Comparison of ENCODE assay signal across 8 cellular contexts in the genomic region with DNA sequence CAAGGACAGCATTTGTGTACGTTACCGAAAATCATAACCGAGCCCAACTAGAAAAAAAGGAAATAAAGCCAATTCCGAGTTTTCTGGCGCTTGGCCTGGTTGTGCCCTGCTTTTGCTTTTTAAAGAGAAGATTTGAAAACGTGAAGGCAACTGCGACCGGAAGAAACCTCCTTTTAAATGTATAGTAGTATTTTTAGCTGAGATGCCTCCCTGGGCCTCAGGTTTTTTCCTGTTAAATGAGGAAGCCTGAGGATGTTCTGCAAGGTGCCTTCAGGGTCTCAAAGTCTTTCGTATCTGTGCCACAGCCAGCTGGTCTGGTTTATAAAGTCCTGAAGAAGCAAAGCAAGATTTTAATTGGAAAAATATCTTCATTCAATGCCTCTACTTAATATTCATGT. TPM values are rescaled to one million over a fixed set of nuclear protein-coding genes. Genes with fewer than 3 reads are reported as not detected.
DNase-seq lines count a peak whose midpoint lies in the region; ATAC-seq and TF ChIP-seq lines count a peak whose summit lies in the region.

No MANE protein-coding gene starts in this region.

- H3K27ac Mint-ChIP-seq in chondrocyte (ENCODE audit: unreplicated experiment) (peak overlapping the region; percentile 97), naive B cell (peak overlapping the region; percentile 92 to 99 (median 97))

- H3K9me3 ChIP-seq in MG63: no peaks in the 10 kb centered on the region

- H3K36me3 Mint-ChIP-seq in chondrocyte (ENCODE audit: low read depth) (no peaks in the 10 kb centered on the region), naive B cell (no peaks in the 10 kb centered on the region)

- H3K4me1 Mint-ChIP-seq in chondrocyte (ENCODE audit: low read depth) (peaks cover 32% of the 10 kb centered on the region), naive B cell (peaks cover 16 to 34% (median 27%) of the 10 kb centered on the region in 3 donors)

- H3K9me3 Mint-ChIP-seq in chondrocyte (ENCODE audit: low read depth) (peaks cover 1% of the 10 kb centered on the region), naive B cell (no peaks in the 10 kb centered on the region)

- no peak for TF ChIP-seq CTCF in GM12875 (IDR thresholded peaks at IDR 0.05; ENCODE audit: borderline replicate concordance, insufficient read depth, low read depth, low read length)
- TF ChIP-seq CTCF in chondrocyte (IDR thresholded peaks at IDR 0.05): no peak
- no peak for TF ChIP-seq CTCF in omental fat pad (IDR thresholded peaks at IDR 0.05)

- H3K27me3 Mint-ChIP-seq in chondrocyte (ENCODE audit: low read depth) (peaks cover 6% of the 10 kb centered on the region), naive B cell (no peaks in the 10 kb centered on the region)

- no peaks in the 10 kb centered on the region; the same call in 1 of the 2 replicates for H3K27me3 ChIP-seq in MG63

- DNase-seq in MG63: no peak
- no peak for DNase-seq in chondrocyte (ENCODE audit: low spot score)
- DNase-seq in naive B cell: no peak
- DNase-seq in retina: no peak
- no peak for DNase-seq in cerebellar cortex (ENCODE audit: low spot score)
- DNase-seq in omental fat pad (ENCODE audit: low spot score): no peak

- ATAC-seq in GM21737 (IDR thresholded peaks at IDR 0.05; ENCODE audit: unreplicated experiment) (peak; percentile 18), naive B cell (ENCODE audit: low read depth in 2 of 2) (peak; percentile 24 to 39), omental fat pad (ENCODE audit: low FRiP score) (no peak)

- H3K4me3 ChIP-seq in GM12875 (ENCODE audit: low read depth, low read length) (peak overlapping the region; percentile 97), MG63 (peak overlapping the region; percentile 88)

- H3K4me3 Mint-ChIP-seq in chondrocyte (ENCODE audit: unreplicated experiment) (peak overlapping the region; percentile 91), naive B cell (peak overlapping the region; percentile 92 to 99 (median 99))

- no peaks in the 10 kb centered on the region for H3K36me3 ChIP-seq in MG63

RNA-seq across cellular contexts. Expression of a gene that starts 0.4 kb away (rescaled TPM):
- 6.7 and 38.3 TPM in 2 replicates for total RNA-seq in MG63 (2014; rRNA removed; shearing (Covaris generic); ENCODE audit: low replicate concordance)
- total RNA-seq in chondrocyte: 26.7 to 34.4 TPM (median 28.2 TPM) in 3 replicates
- 10 to 100 TPM; 24.2 to 46.8 (median 27.2) TPM for polyA plus RNA-seq in naive B cell (ENCODE audit: low read depth in 6 of 6)
- 10 to 100 TPM; 32.9 to 67.9 (median 36.6) TPM for total RNA-seq in omental fat pad

RNA-seq across cellular contexts. Expression of a gene that starts 27.5 kb away (rescaled TPM):
- 0.05 and 0.20 TPM in 2 replicates for total RNA-seq in MG63 (2014; rRNA removed; shearing (Covaris generic); ENCODE audit: low replicate concordance)
- total RNA-seq in chondrocyte (0.31 TPM in 1 of 3 replicates, not detected in the others), omental fat pad (1 to 10 TPM in 2 of 4 donors, under 1 TPM in 1, not detected in 1; 0.94 to 1.1 (median 1.0) TPM)
- polyA plus RNA-seq in naive B cell (ENCODE audit: low read depth in 6 of 6): not detected
